Comparison of ENCODE assay signal across 21 cellular contexts in genomic region chr5:83866191-83866590, GRCh38.
DNase-seq lines count a peak whose midpoint lies in the region; ATAC-seq and TF ChIP-seq lines count a peak whose summit lies in the region.
"Had no signal": no experiment of that assay in that cellular context is flagged by ENCODE, and none has a peak within 500 bp of the region (broad histone marks: within the 10 kb centered on the region; RNA-seq: fewer than 3 reads in every experiment).

No MANE protein-coding gene starts in this region.

- TF ChIP-seq CTCF in AG10803 (conservative IDR thresholded peaks at IDR 0.05; ENCODE audit: low read length), result no peak
- TF ChIP-seq CTCF in choroid plexus epithelial cell (conservative IDR thresholded peaks at IDR 0.05; ENCODE audit: low read depth, low read length), result no peak
- no peak for TF ChIP-seq CTCF in fibroblast of the aortic adventitia (IDR thresholded peaks at IDR 0.05; ENCODE audit: insufficient read depth, low read length)

- no peak for ATAC-seq in HG02938 (IDR thresholded peaks at IDR 0.05; ENCODE audit: unreplicated experiment)
- ATAC-seq: GM12878, GM23338, HCT116 had no signal

- DNase-seq in AG10803 (ENCODE audit: low read depth) (peak; percentile 8), SK-N-MC (ENCODE audit: low read depth, low spot score) (no peak), choroid plexus epithelial cell (ENCODE audit: low read depth) (peak; percentile 33), fibroblast of the aortic adventitia (ENCODE audit: low read depth) (peak; percentile 26), NCI-H82 treated with DMSO at 0.1 percent for 48 hours (lab: John Stamatoyannopoulos, UW; ENCODE audit: unreplicated experiment) (no peak), T-helper 1 cell (no peak)
- DNase-seq: AML-193; BE2C; CD4-positive, alpha-beta T cell; CD8-positive, alpha-beta memory T cell; DMS 273 treated with DMSO at 0.1 percent for 48 hours; DMS79; EL; GDM1; H9 had no signal

- no peak overlapping the region for H3K9ac ChIP-seq in SK-N-MC (ENCODE audit: insufficient read length)
- H3K9ac ChIP-seq: BLaER1 treated with 17β-estradiol and CSF1 and Interleukin-3, amounts not matched to agents 10 nM and 100 nM had no signal

- H3K4me3 ChIP-seq in AG10803 (ENCODE audit: low read length), result no peak overlapping the region
- no peak overlapping the region for H3K4me3 ChIP-seq in SK-N-MC
- no peak overlapping the region for H3K4me3 ChIP-seq in choroid plexus epithelial cell (ENCODE audit: low read depth, low read length)
- H3K4me3 ChIP-seq in fibroblast of the aortic adventitia (ENCODE audit: low read depth, low read length), result no peak overlapping the region
- H3K4me3 ChIP-seq: BLaER1 treated with 17β-estradiol and CSF1 and Interleukin-3, amounts not matched to agents 10 nM and 100 nM; GM12878; GM23338 had no signal

- no peaks in the 10 kb centered on the region for H3K36me3 ChIP-seq in SK-N-MC (ENCODE audit: insufficient read depth, low read length)
- H3K36me3 ChIP-seq: BE2C; BLaER1 treated with 17β-estradiol and CSF1 and Interleukin-3, amounts not matched to agents 10 nM and 100 nM had no signal

- H3K27ac ChIP-seq in SK-N-MC, result peak overlapping the region; percentile 5; the same call in 1 of the 2 replicates
- H3K27ac ChIP-seq: 22Rv1; BLaER1 treated with 17β-estradiol and CSF1 and Interleukin-3, amounts not matched to agents 10 nM and 100 nM had no signal

- no peaks in the 10 kb centered on the region for H3K9me3 ChIP-seq in SK-N-MC (ENCODE audit: low read depth, low read length)
- H3K9me3 ChIP-seq: BE2C; BLaER1 treated with 17β-estradiol and CSF1 and Interleukin-3, amounts not matched to agents 10 nM and 100 nM had no signal

Comparison
In these comparisons a context has a peak if more than half of its experiments do, and no peak if none do; other contexts are left out.
1. DNase-seq: peak in AG10803 (single experiment), choroid plexus epithelial cell (single experiment) and fibroblast of the aortic adventitia (single experiment); none in SK-N-MC (single experiment), NCI-H82 treated with DMSO at 0.1 percent for 48 hours (single experiment) and T-helper 1 cell (0 of 5).